ENCODE assay signal across 8 cellular contexts in genomic region chr16:31528726-31529397, GRCh38. TPM values are rescaled to one million over a fixed set of nuclear protein-coding genes. Genes with fewer than 3 reads are reported as not detected.
DNase-seq lines count a peak whose midpoint lies in the region; ATAC-seq and TF ChIP-seq lines count a peak whose summit lies in the region.
"Had no signal": no experiment of that assay in that cellular context is flagged by ENCODE, and none has a peak within 500 bp of the region (broad histone marks: within the 10 kb centered on the region; RNA-seq: fewer than 3 reads in every experiment).

No MANE protein-coding gene starts in this region.

- peak overlapping the region; percentile 75 for H3K4me2 ChIP-seq in GM23248 (ENCODE audit: unreplicated experiment)

- H3K9me3 ChIP-seq in GM23248 (ENCODE audit: low read depth) (no peaks in the 10 kb centered on the region), WERI-Rb-1 (ENCODE audit: severe bottlenecking) (no peaks in the 10 kb centered on the region)

- H3K36me3 ChIP-seq in GM23248 (ENCODE audit: low read depth) (no peaks in the 10 kb centered on the region), WERI-Rb-1 (no peaks in the 10 kb centered on the region)

- DNase-seq in GM23248, result peak; percentile 28
- DNase-seq in activated naive CD8-positive, alpha-beta T cell treated with anti-CD3 and anti-CD28 coated beads, Interleukin-2, amount 50 U/mL, for 24 hours, result no peak
- DNase-seq in iris pigment epithelial cell (ENCODE audit: low read depth), result peak; percentile 38
- no peak for DNase-seq in stimulated activated effector memory CD8-positive, alpha-beta T cell treated with anti-CD3 and anti-CD28 coated beads, Interleukin-12 subunit alpha, Interleukin-12 subunit beta, amount 100 ng/mL, for 72 hours (ENCODE audit: low spot score in 2 of 2)
- DNase-seq in RWPE1 (ENCODE audit: low spot score), result no peak
- no peak for DNase-seq in WERI-Rb-1

- H3K9ac ChIP-seq in GM23248, result no peak overlapping the region

- WGBS in GM23248 (ENCODE audit: low coverage in 1 of 2, low lambda C conversion rate in 2 of 2, missing lambda C conversion rate in 2 of 2), 2 experiments, result 7 to 8% methylated on average over 18 of the region's 18 CpGs

- no peaks in the 10 kb centered on the region for H4K20me1 ChIP-seq in GM23248 (ENCODE audit: insufficient read depth)

- no peak overlapping the region for H3K27ac Mint-ChIP-seq in activated naive CD8-positive, alpha-beta T cell treated with anti-CD3 and anti-CD28 coated beads, Interleukin-2, amount 50 U/mL, for 24 hours
- no peak overlapping the region for H3K27ac Mint-ChIP-seq in stimulated activated effector memory CD8-positive, alpha-beta T cell treated with anti-CD3 and anti-CD28 coated beads, Interleukin-12 subunit alpha, Interleukin-12 subunit beta, amount 100 ng/mL, for 72 hours

- no peaks in the 10 kb centered on the region for H3F3A ChIP-seq in GM23248 (ENCODE audit: insufficient read depth)

- H3K4me1 Mint-ChIP-seq in activated naive CD8-positive, alpha-beta T cell treated with anti-CD3 and anti-CD28 coated beads, Interleukin-2, amount 50 U/mL, for 24 hours, result peaks cover 26% of the 10 kb centered on the region
- peaks cover 6% of the 10 kb centered on the region for H3K4me1 Mint-ChIP-seq in stimulated activated effector memory CD8-positive, alpha-beta T cell treated with anti-CD3 and anti-CD28 coated beads, Interleukin-12 subunit alpha, Interleukin-12 subunit beta, amount 100 ng/mL, for 72 hours

- H3K4me3 ChIP-seq in GM23248, result peak overlapping the region; percentile 64
- H3K4me3 ChIP-seq in WERI-Rb-1 (ENCODE audit: low read depth, low read length), result no peak overlapping the region

- H3K79me2 ChIP-seq in GM23248 (ENCODE audit: insufficient read depth), result no peaks in the 10 kb centered on the region

- H3K9me3 Mint-ChIP-seq in activated naive CD8-positive, alpha-beta T cell treated with anti-CD3 and anti-CD28 coated beads, Interleukin-2, amount 50 U/mL, for 24 hours, result no peaks in the 10 kb centered on the region
- no peaks in the 10 kb centered on the region for H3K9me3 Mint-ChIP-seq in stimulated activated effector memory CD8-positive, alpha-beta T cell treated with anti-CD3 and anti-CD28 coated beads, Interleukin-12 subunit alpha, Interleukin-12 subunit beta, amount 100 ng/mL, for 72 hours

- no peak overlapping the region for H3K27ac ChIP-seq in GM23248
- H3K27ac ChIP-seq in RWPE1, result no peak overlapping the region
- no peak overlapping the region for H3K27ac ChIP-seq in WERI-Rb-1

- ATAC-seq in activated naive CD8-positive, alpha-beta T cell treated with anti-CD3 and anti-CD28 coated beads, Interleukin-2, amount 50 U/mL, for 24 hours, result no peak
- no peak for ATAC-seq in stimulated activated effector memory CD8-positive, alpha-beta T cell treated with anti-CD3 and anti-CD28 coated beads, Interleukin-12 subunit alpha, Interleukin-12 subunit beta, amount 100 ng/mL, for 72 hours
- no peak for ATAC-seq in HG02938 (IDR thresholded peaks at IDR 0.05; ENCODE audit: unreplicated experiment)

- CTCF ChIA-PET in RWPE1 (lab: Yijun Ruan, JAX), result no interaction called here

- POLR2A ChIA-PET in RWPE1 (lab: Yijun Ruan, JAX; ENCODE audit: low non-redundant PET), result no interaction called here

- H2AFZ ChIP-seq in GM23248, result peak overlapping the region; percentile 68

- no peaks in the 10 kb centered on the region for H3K9me2 ChIP-seq in GM23248 (ENCODE audit: insufficient read depth)

- H3K4me1 ChIP-seq in GM23248 (ENCODE audit: insufficient read depth), result no peaks in the 10 kb centered on the region

- H3K4me3 Mint-ChIP-seq in activated naive CD8-positive, alpha-beta T cell treated with anti-CD3 and anti-CD28 coated beads, Interleukin-2, amount 50 U/mL, for 24 hours, result peak overlapping the region; percentile 40
- H3K4me3 Mint-ChIP-seq in stimulated activated effector memory CD8-positive, alpha-beta T cell treated with anti-CD3 and anti-CD28 coated beads, Interleukin-12 subunit alpha, Interleukin-12 subunit beta, amount 100 ng/mL, for 72 hours, result peak overlapping the region; percentile 12

- peaks cover 24% of the 10 kb centered on the region for H3K27me3 Mint-ChIP-seq in activated naive CD8-positive, alpha-beta T cell treated with anti-CD3 and anti-CD28 coated beads, Interleukin-2, amount 50 U/mL, for 24 hours

- H3K27me3 ChIP-seq in GM23248 (replicated peaks; ENCODE audit: insufficient read depth) (peaks cover 25% of the 10 kb centered on the region), WERI-Rb-1 (ENCODE audit: insufficient read depth, low read depth, severe bottlenecking) (peaks cover 90% of the 10 kb centered on the region)

- in situ Hi-C loops in GM23248 (cut with MboI), result no loop called here

- no peaks in the 10 kb centered on the region for H3K36me3 Mint-ChIP-seq in activated naive CD8-positive, alpha-beta T cell treated with anti-CD3 and anti-CD28 coated beads, Interleukin-2, amount 50 U/mL, for 24 hours (ENCODE audit: low read depth)
- H3K36me3 Mint-ChIP-seq in stimulated activated effector memory CD8-positive, alpha-beta T cell treated with anti-CD3 and anti-CD28 coated beads, Interleukin-12 subunit alpha, Interleukin-12 subunit beta, amount 100 ng/mL, for 72 hours, result no peaks in the 10 kb centered on the region

- TF ChIP-seq CTCF in RWPE1 (conservative IDR thresholded peaks at IDR 0.05; ENCODE audit: low read depth), result no peak
- no peak for TF ChIP-seq CTCF in WERI-Rb-1 (IDR thresholded peaks at IDR 0.05; ENCODE audit: low read depth, low read length)

RNA-seq across cellular contexts. Expression of gene AHSP, which starts 1.2 kb away (rescaled TPM):
- not detected in 2 replicates for total RNA-seq in GM23248 (2014; rRNA removed; shearing (Covaris generic))
- polyA plus RNA-seq in GM23248 (2016; fragmentation: Nextera tagmentation; extraction: Ambion mirVana), result not detected in 2 replicates
- total RNA-seq: kidney epithelial cell had no signal

RNA-seq across cellular contexts. Expression of gene RUSF1, which starts 20.7 kb away (rescaled TPM):
- 68.2 and 74.0 TPM in 2 replicates for total RNA-seq in GM23248 (2014; rRNA removed; shearing (Covaris generic))
- 34.6 and 39.3 TPM in 2 replicates for polyA plus RNA-seq in GM23248 (2016; fragmentation: Nextera tagmentation; extraction: Ambion mirVana)

RNA-seq across cellular contexts. Expression of gene SLC5A2, which starts 45.9 kb away (rescaled TPM):
- total RNA-seq in GM23248 (2014; rRNA removed; shearing (Covaris generic)), result not detected in 2 replicates
- 4.7 and 4.8 TPM in 2 replicates for polyA plus RNA-seq in GM23248 (2016; fragmentation: Nextera tagmentation; extraction: Ambion mirVana)

RNA-seq across cellular contexts. Expression of gene TGFB1I1, which starts 56.9 kb away (rescaled TPM):
- total RNA-seq in GM23248 (2014; rRNA removed; shearing (Covaris generic)), result 71.8 and 88.5 TPM in 2 replicates
- polyA plus RNA-seq in GM23248 (2016; fragmentation: Nextera tagmentation; extraction: Ambion mirVana), result 174 and 177 TPM in 2 replicates

Comparison
In these comparisons a context has a peak if more than half of its experiments do, and no peak if none do; other contexts are left out.
1. DNase-seq: peak in GM23248 (single experiment) and iris pigment epithelial cell (single experiment); none in activated naive CD8-positive, alpha-beta T cell treated with anti-CD3 and anti-CD28 coated beads, Interleukin-2, amount 50 U/mL, for 24 hours (single experiment), stimulated activated effector memory CD8-positive, alpha-beta T cell treated with anti-CD3 and anti-CD28 coated beads, Interleukin-12 subunit alpha, Interleukin-12 subunit beta, amount 100 ng/mL, for 72 hours (0 of 2), RWPE1 (single experiment) and WERI-Rb-1 (single experiment).